In genomic region chr14:31825459-31825858, GRCh38 we compare ENCODE assay signal across 24 cellular contexts.
"Had no signal": no experiment of that assay in that cellular context is flagged by ENCODE, and none has a peak within 500 bp of the region (broad histone marks: within the 10 kb centered on the region; RNA-seq: fewer than 3 reads in every experiment).

No MANE protein-coding gene starts in this region.

- H3K4me3 Mint-ChIP-seq: immature natural killer cell; naive thymus-derived CD4-positive, alpha-beta T cell; stimulated activated effector memory CD8-positive, alpha-beta T cell treated with anti-CD3 and anti-CD28 coated beads, Interleukin-12 subunit alpha, Interleukin-12 subunit beta, amount 100 ng/mL, for 72 hours; stimulated activated naive CD8-positive, alpha-beta T cell treated with anti-CD3 and anti-CD28 coated beads, Interleukin-15, amount 100 ng/mL, for 72 hours; type B pancreatic cell had no signal

- H3K9me3 Mint-ChIP-seq: naive thymus-derived CD4-positive, alpha-beta T cell; stimulated activated effector memory CD8-positive, alpha-beta T cell treated with anti-CD3 and anti-CD28 coated beads, Interleukin-12 subunit alpha, Interleukin-12 subunit beta, amount 100 ng/mL, for 72 hours; stimulated activated naive CD8-positive, alpha-beta T cell treated with anti-CD3 and anti-CD28 coated beads, Interleukin-15, amount 100 ng/mL, for 72 hours; type B pancreatic cell had no signal

- ATAC-seq: left colon; left lung; lower lobe of right lung; mucosa of descending colon; naive thymus-derived CD4-positive, alpha-beta T cell; sciatic nerve; stimulated activated effector memory CD8-positive, alpha-beta T cell treated with anti-CD3 and anti-CD28 coated beads, Interleukin-12 subunit alpha, Interleukin-12 subunit beta, amount 100 ng/mL, for 72 hours; stimulated activated naive CD8-positive, alpha-beta T cell treated with anti-CD3 and anti-CD28 coated beads, Interleukin-15, amount 100 ng/mL, for 72 hours had no signal

- H3K36me3 Mint-ChIP-seq: type B pancreatic cell had no signal

- H3K27ac Mint-ChIP-seq: immature natural killer cell; naive thymus-derived CD4-positive, alpha-beta T cell; progenitor cell of endocrine pancreas; stimulated activated effector memory CD8-positive, alpha-beta T cell treated with anti-CD3 and anti-CD28 coated beads, Interleukin-12 subunit alpha, Interleukin-12 subunit beta, amount 100 ng/mL, for 72 hours; type B pancreatic cell had no signal

- H3K27me3 Mint-ChIP-seq: naive thymus-derived CD4-positive, alpha-beta T cell; progenitor cell of endocrine pancreas; stimulated activated naive CD8-positive, alpha-beta T cell treated with anti-CD3 and anti-CD28 coated beads, Interleukin-15, amount 100 ng/mL, for 72 hours; type B pancreatic cell had no signal

- H3K4me1 Mint-ChIP-seq: immature natural killer cell; naive thymus-derived CD4-positive, alpha-beta T cell; stimulated activated effector memory CD8-positive, alpha-beta T cell treated with anti-CD3 and anti-CD28 coated beads, Interleukin-12 subunit alpha, Interleukin-12 subunit beta, amount 100 ng/mL, for 72 hours; stimulated activated naive CD8-positive, alpha-beta T cell treated with anti-CD3 and anti-CD28 coated beads, Interleukin-15, amount 100 ng/mL, for 72 hours had no signal

- DNase-seq: hypothalamus; immature natural killer cell; kidney; left colon; left lung; lower lobe of right lung; mammary epithelial cell; mesendoderm; midbrain; mucosa of descending colon; naive thymus-derived CD4-positive, alpha-beta T cell; ovary; stimulated activated CD4-positive, alpha-beta T cell treated with anti-CD3 and anti-CD28 coated beads, Interleukin-12 subunit alpha, Interleukin-12 subunit beta, amount 100 ng/mL, for 4 hours; stimulated activated CD4-positive, alpha-beta T cell treated with anti-CD3 and anti-CD28 coated beads, Interleukin-15, amount 100 ng/mL, for 24 hours; stimulated activated CD4-positive, alpha-beta T cell treated with anti-CD3 and anti-CD28 coated beads, Interleukin-2, amount 100 ng/mL, for 24 hours; stimulated activated CD4-positive, alpha-beta T cell treated with anti-CD3 and anti-CD28 coated beads, Interleukin-4, amount 100 ng/mL, for 1 hour; stimulated activated naive CD4-positive, alpha-beta T cell treated with Interleukin-2 at 50 U/mL for 16 hours; stimulated activated naive CD8-positive, alpha-beta T cell treated with anti-CD3 and anti-CD28 coated beads, Interleukin-15, amount 100 ng/mL, for 72 hours; substantia nigra; uterus had no signal
